26 cellular contexts compared by ENCODE assay signal in genomic region chr3:112417696-112418318, GRCh38.
A peak's percentile ranks its signal among the peaks of the same experiment; 100 is the strongest.
DNase-seq lines count a peak whose midpoint lies in the region; ATAC-seq, FAIRE-seq and TF ChIP-seq lines count a peak whose summit lies in the region.
"Had no signal": no experiment of that assay in that cellular context is flagged by ENCODE, and none has a peak within 500 bp of the region (broad histone marks: within the 10 kb centered on the region; RNA-seq: fewer than 3 reads in every experiment).

No MANE protein-coding gene starts in this region.

- peak overlapping the region in 1 of 2 experiments; percentile 69; a peak in 2 of 5 replicates for H3K4me3 Mint-ChIP-seq in H9
- H3K4me3 Mint-ChIP-seq in activated CD4-positive, alpha-beta memory T cell treated with anti-CD3 and anti-CD28 coated beads, Interleukin-2, amount 10 ng/mL, durations not matched to agents 7 days and 5 days = no peak overlapping the region
- H3K4me3 Mint-ChIP-seq: CD4-positive, CD25-positive, alpha-beta regulatory T cell had no signal

- H3K27ac ChIP-seq in H9 (ENCODE audit: insufficient read length, low read depth, low read length) (peak overlapping the region; percentile 37), H1 (ENCODE audit: low read depth, low read length) (peak overlapping the region; percentile 28; the same call in 1 of the 2 replicates), iPS-20b (ENCODE audit: low read length) (peak overlapping the region; percentile 41)
- H3K27ac ChIP-seq: BLaER1, SJCRH30 had no signal

- no peak for TF ChIP-seq CTCF in H9 (conservative IDR thresholded peaks at IDR 0.05)
- no peak for TF ChIP-seq CTCF in H1 (IDR thresholded peaks at IDR 0.05; ENCODE audit: control extremely low read depth in 1 of 3, insufficient read depth in 1 of 3, low read depth in 1 of 3, low read length in 3 of 3)
- no peak for TF ChIP-seq CTCF in mucosa of descending colon (IDR thresholded peaks at IDR 0.05)

- CTCF ChIA-PET in H1 (lab: Charles Lee; ENCODE audit: partially characterized antibody) = interaction anchor here (1.6 kb wide), 1 partner anchor 27 kb away, joined by 3 read pairs; no protein-coding TSS in a partner anchor
- CTCF ChIA-PET in activated CD4-positive, alpha-beta memory T cell treated with anti-CD3 and anti-CD28 coated beads, Interleukin-2, amount 10 ng/mL, durations not matched to agents 7 days and 5 days (lab: Charles Lee) = no interaction called here

- H3K36me3 ChIP-seq in H1 (ENCODE audit: control insufficient read depth in 2 of 4, insufficient read depth in 4 of 4, low read length in 3 of 4) (peaks cover 0 to 35% (median 11%) of the 10 kb centered on the region in 4 experiments; a peak in 4 of 8 replicates), iPS-20b (ENCODE audit: insufficient read depth, low read depth, low read length) (peaks cover 26% of the 10 kb centered on the region), mucosa of descending colon (ENCODE audit: low read depth) (no peaks in the 10 kb centered on the region)
- H3K36me3 ChIP-seq: BLaER1, HAP-1, SJCRH30 had no signal

- peaks cover 14 to 26% of the 10 kb centered on the region in 2 experiments for H3K9me3 Mint-ChIP-seq in H9
- peaks cover 3% of the 10 kb centered on the region for H3K9me3 Mint-ChIP-seq in activated CD4-positive, alpha-beta memory T cell treated with anti-CD3 and anti-CD28 coated beads, Interleukin-2, amount 10 ng/mL, durations not matched to agents 7 days and 5 days
- H3K9me3 Mint-ChIP-seq: CD4-positive, CD25-positive, alpha-beta regulatory T cell had no signal

- no peak overlapping the region for H2AK5ac ChIP-seq in H9 (ENCODE audit: insufficient read length, low read length)
- H2AK5ac ChIP-seq in H1 (ENCODE audit: low read depth, low read length) = no peak overlapping the region

- no peak for TF ChIP-seq RAD21 in H1 (IDR thresholded peaks at IDR 0.05 in 1 of 2, conservative IDR thresholded peaks at IDR 0.05 in 1 of 2; ENCODE audit: low read depth in 2 of 2, low read length in 2 of 2)

- WGBS in H9 (ENCODE audit: extremely low coverage, insufficient read length, low lambda C conversion rate) = no CpG with 5 or more reads among the region's 3 CpGs
- WGBS in H1 (ENCODE audit: extremely low coverage in 1 of 2, insufficient coverage in 1 of 2, insufficient read length in 1 of 2, insufficient replicate concordance in 2 of 2, low coverage in 1 of 2, low lambda C conversion rate in 2 of 2, missing lambda C conversion rate in 1 of 2), 2 experiments = 76% methylated on average over 3 of the region's 3 CpGs; no CpG with 5 or more reads in 1 of the 2 experiments

- H3K56ac ChIP-seq in H9 (ENCODE audit: insufficient read length, low read depth, low read length) (no peak overlapping the region), H1 (replicated peaks; ENCODE audit: insufficient read length, low read depth, low read length) (no peak overlapping the region)

- H4K8ac ChIP-seq in H9 (replicated peaks; ENCODE audit: insufficient read length, low read depth, low read length) (no peak overlapping the region), H1 (ENCODE audit: extremely low read depth, insufficient read depth, low read length) (no peak overlapping the region)

- H4K91ac ChIP-seq in H9 (ENCODE audit: insufficient read length, low read depth, low read length) (no peak overlapping the region), H1 (replicated peaks; ENCODE audit: insufficient read length, low read length) (peak overlapping the region; percentile 64)

- H3K27me3 Mint-ChIP-seq in H9 (ENCODE audit: low read depth) = peaks cover 1% of the 10 kb centered on the region; the same call in 1 of the 2 replicates
- peaks cover 3% of the 10 kb centered on the region for H3K27me3 Mint-ChIP-seq in activated CD4-positive, alpha-beta memory T cell treated with anti-CD3 and anti-CD28 coated beads, Interleukin-2, amount 10 ng/mL, durations not matched to agents 7 days and 5 days
- H3K27me3 Mint-ChIP-seq: CD4-positive, CD25-positive, alpha-beta regulatory T cell had no signal

- H3K14ac ChIP-seq in H9 (ENCODE audit: insufficient read depth, low read length) = no peak overlapping the region
- H3K14ac ChIP-seq in H1 (ENCODE audit: insufficient read length) = no peak overlapping the region

- DNase-seq in GM12891 (ENCODE audit: insufficient read length, low spot score) = no peak
- DNase-seq in H9 = no peak
- no peak for DNase-seq in H1 (ENCODE audit: low read depth in 1 of 2, low spot score in 2 of 2)
- no peak for DNase-seq in activated CD4-positive, CD25-positive, alpha-beta regulatory T cell treated with anti-CD3 and anti-CD28 coated beads, Interleukin-2, amount 50 U/mL, for 72 hours
- no peak for DNase-seq in activated CD4-positive, alpha-beta memory T cell treated with anti-CD3 and anti-CD28 coated beads, Interleukin-2, amount 10 ng/mL, durations not matched to agents 7 days and 5 days
- no peak for DNase-seq in mucosa of descending colon
- DNase-seq: CD4-positive, CD25-positive, alpha-beta regulatory T cell; DMS153; Kasumi-1; NCI-H1092 treated with DMSO at 0.1 percent for 48 hours; NCI-H1436 treated with DMSO at 0.1 percent for 48 hours; NCI-H1930; NCI-H2107; NCI-H446; NCI-H524 treated with DMSO at 0.1 percent for 48 hours; NCI-H774; PC-3; SJCRH30 had no signal

- peak overlapping the region in 2 of 3 experiments; percentile 80 to 85; a peak in 5 of 7 replicates for H3K27ac Mint-ChIP-seq in H9
- no peak overlapping the region for H3K27ac Mint-ChIP-seq in activated CD4-positive, alpha-beta memory T cell treated with anti-CD3 and anti-CD28 coated beads, Interleukin-2, amount 10 ng/mL, durations not matched to agents 7 days and 5 days

- H2BK20ac ChIP-seq in H9 (ENCODE audit: low read depth, low read length, poor library complexity, severe bottlenecking) (no peak overlapping the region), H1 (ENCODE audit: low read length) (0 out of 2 replicates have a peak overlapping the region, but pooled peaks have one; percentile 91)

- H4K20me1 ChIP-seq in H9 (ENCODE audit: control insufficient read depth, insufficient read depth, insufficient read length) = no peaks in the 10 kb centered on the region
- no peaks in the 10 kb centered on the region for H4K20me1 ChIP-seq in H1 (replicated peaks in 1 of 2; ENCODE audit: control insufficient read depth in 1 of 2, insufficient read depth in 2 of 2, low read length in 2 of 2)
- H4K20me1 ChIP-seq: BLaER1 had no signal

- H3K79me1 ChIP-seq in H9 (ENCODE audit: insufficient read depth, low read depth, low read length, poor library complexity, severe bottlenecking) (no peaks in the 10 kb centered on the region), H1 (ENCODE audit: low read depth, low read length) (no peaks in the 10 kb centered on the region)

- H3K4ac ChIP-seq in H9 (ENCODE audit: low read depth, low read length) (no peak overlapping the region), H1 (replicated peaks; ENCODE audit: insufficient read length, low read depth, low read length) (no peak overlapping the region)

- no peaks in the 10 kb centered on the region for H3K9me3 ChIP-seq in H9 (ENCODE audit: control insufficient read depth, low read depth, low read length)
- H3K9me3 ChIP-seq in H1 (ENCODE audit: insufficient read depth in 2 of 2, low read depth in 1 of 2, low read length in 1 of 2) = no peaks in the 10 kb centered on the region
- H3K9me3 ChIP-seq in iPS-20b (ENCODE audit: insufficient read depth, low read depth, low read length) = no peaks in the 10 kb centered on the region
- no peaks in the 10 kb centered on the region for H3K9me3 ChIP-seq in mucosa of descending colon
- H3K9me3 ChIP-seq: HAP-1, SJCRH30 had no signal

- TF ChIP-seq POLR2A in GM12891 (IDR thresholded peaks at IDR 0.05; ENCODE audit: low read depth, low read length) (no peak), H1 (IDR thresholded peaks at IDR 0.05; ENCODE audit: control extremely low read depth in 1 of 2, low read depth in 2 of 2, low read length in 2 of 2) (peak in 1 of 2 experiments; percentile 77; a peak in 2 of 3 replicates)

- no peak overlapping the region for H3T11ph ChIP-seq in H9 (ENCODE audit: low read length)

- no peak overlapping the region for H3K23ac ChIP-seq in H9 (ENCODE audit: insufficient read length, low read depth, low read length)
- no peak overlapping the region for H3K23ac ChIP-seq in H1 (ENCODE audit: insufficient read length)

- ATAC-seq in GM21360 (IDR thresholded peaks at IDR 0.05; ENCODE audit: unreplicated experiment) (no peak), mucosa of descending colon (no peak)
- ATAC-seq: K562, PC-3, Right ventricle myocardium inferior, SK-N-SH treated with all-trans-retinoic acid at 6 μM for 48 hours had no signal

- H3K4me1 ChIP-seq in H9 (ENCODE audit: insufficient read depth, low read length) = peaks cover 2% of the 10 kb centered on the region; the same call in 1 of the 2 replicates
- peaks cover 0 to 8% (median 3%) of the 10 kb centered on the region in 4 experiments; a peak in 2 of 7 replicates for H3K4me1 ChIP-seq in H1 (replicated peaks in 1 of 4; ENCODE audit: control insufficient read depth in 3 of 4, insufficient read depth in 4 of 4, low read length in 3 of 4)
- H3K4me1 ChIP-seq in iPS-20b (ENCODE audit: insufficient read depth, low read length) = peaks cover 6% of the 10 kb centered on the region
- H3K4me1 ChIP-seq in mucosa of descending colon (ENCODE audit: low read depth) = no peaks in the 10 kb centered on the region
- H3K4me1 ChIP-seq: BLaER1, HAP-1, SJCRH30 had no signal

- TF ChIP-seq EP300 in H1 (IDR thresholded peaks at IDR 0.05; ENCODE audit: borderline replicate concordance in 1 of 2, low read depth in 2 of 2, low read length in 2 of 2) = no peak

- H3K4me1 Mint-ChIP-seq in H9 = peaks cover 33 to 34% of the 10 kb centered on the region in 2 experiments
- peaks cover 6% of the 10 kb centered on the region for H3K4me1 Mint-ChIP-seq in activated CD4-positive, alpha-beta memory T cell treated with anti-CD3 and anti-CD28 coated beads, Interleukin-2, amount 10 ng/mL, durations not matched to agents 7 days and 5 days

- H3K4me2 ChIP-seq in H9 (ENCODE audit: insufficient read depth, insufficient read length, low read length) (peak overlapping the region; percentile 53), H1 (ENCODE audit: insufficient read depth in 1 of 2, low read depth in 2 of 2, low read length in 2 of 2) (peak overlapping the region; percentile 56 to 70; a peak in 3 of 4 replicates)
- H3K4me2 ChIP-seq: BLaER1 had no signal

- H3K27me3 ChIP-seq in H9 (ENCODE audit: insufficient read depth, low read length) = no peaks in the 10 kb centered on the region
- no peaks in the 10 kb centered on the region for H3K27me3 ChIP-seq in H1 (replicated peaks in 1 of 4; ENCODE audit: control insufficient read depth in 3 of 4, extremely low read depth in 1 of 4, insufficient read depth in 3 of 4, low read length in 3 of 4)
- H3K27me3 ChIP-seq in iPS-20b (ENCODE audit: insufficient read depth, low read length) = no peaks in the 10 kb centered on the region
- H3K27me3 ChIP-seq: BLaER1, SJCRH30 had no signal

- POLR2A ChIA-PET in H1 (lab: Charles Lee; ENCODE audit: partially characterized antibody) = interaction anchor here (0.8 to 2.6 kb wide), 3 partner anchors 13 to 19 kb away, joined by 3 to 15 read pairs (median 3); no protein-coding TSS in a partner anchor
- POLR2A ChIA-PET in activated CD4-positive, alpha-beta memory T cell treated with anti-CD3 and anti-CD28 coated beads, Interleukin-2, amount 10 ng/mL, durations not matched to agents 7 days and 5 days (lab: Charles Lee) = no interaction called here

- no peak overlapping the region for H2AFZ ChIP-seq in H9 (ENCODE audit: low read length)
- no peak overlapping the region for H2AFZ ChIP-seq in H1 (ENCODE audit: low read length)

- H3K23me2 ChIP-seq in H9 (ENCODE audit: insufficient read length, low read depth, low read length, poor library complexity, severe bottlenecking) (no peaks in the 10 kb centered on the region), H1 (ENCODE audit: low read depth, low read length) (peaks cover 2% of the 10 kb centered on the region; the same call in 1 of the 2 replicates)

- no peak overlapping the region for H2BK15ac ChIP-seq in H9 (ENCODE audit: low read depth, low read length)
- no peak overlapping the region for H2BK15ac ChIP-seq in H1 (ENCODE audit: low read length)

- H3K4me3 ChIP-seq in H1 (ENCODE audit: extremely low read depth in 1 of 4, insufficient read depth in 2 of 4, low read depth in 3 of 4, low read length in 4 of 4) = peak overlapping the region in 2 of 4 experiments; percentile 5 to 45; a peak in 4 of 8 replicates
- peak overlapping the region; percentile 43 for H3K4me3 ChIP-seq in iPS-20b (ENCODE audit: low read length)
- H3K4me3 ChIP-seq in mucosa of descending colon = no peak overlapping the region
- H3K4me3 ChIP-seq: BLaER1, HAP-1, K562, SJCRH30 had no signal

- H4K5ac ChIP-seq in H9 (ENCODE audit: insufficient read length, low read depth, low read length) (no peak overlapping the region), H1 (ENCODE audit: insufficient read length, low read depth, low read length) (peak overlapping the region; percentile 47)

- H3K18ac ChIP-seq in H9 (ENCODE audit: insufficient read length, low read depth, low read length) (no peak overlapping the region), H1 (ENCODE audit: extremely low read depth, low read length) (peak overlapping the region; percentile 91; the same call in 1 of the 2 replicates)

- H3K36me3 Mint-ChIP-seq in H9 (ENCODE audit: insufficient read depth in 1 of 3, low read depth in 3 of 3) = peaks cover 25 to 75% (median 47%) of the 10 kb centered on the region in 3 experiments
- H3K36me3 Mint-ChIP-seq in activated CD4-positive, alpha-beta memory T cell treated with anti-CD3 and anti-CD28 coated beads, Interleukin-2, amount 10 ng/mL, durations not matched to agents 7 days and 5 days (ENCODE audit: low read depth) = no peaks in the 10 kb centered on the region

- no peak overlapping the region for H2BK12ac ChIP-seq in H9 (ENCODE audit: insufficient read length, low read depth, low read length)
- peak overlapping the region; percentile 53; the same call in 1 of the 2 replicates for H2BK12ac ChIP-seq in H1 (ENCODE audit: low read depth, low read length)

- H2BK120ac ChIP-seq in H9 (ENCODE audit: low read depth, low read length, poor library complexity, severe bottlenecking) (no peak overlapping the region), H1 (replicated peaks; ENCODE audit: low read depth, low read length) (no peak overlapping the region)

- FAIRE-seq in GM12891 (lab: Jason Lieb, UNC) (peak; percentile 74), H1 (lab: Jason Lieb, UNC) (peak; percentile 19)
- FAIRE-seq: A204.1, K562 had no signal

- intact Hi-C loops in mucosa of descending colon (cut with DNase I, micrococcal nuclease) = no loop called here

- H3K79me2 ChIP-seq in H9 (ENCODE audit: insufficient read depth, low read length) (peaks cover 2% of the 10 kb centered on the region; the same call in 1 of the 2 replicates), H1 (ENCODE audit: control insufficient read depth in 1 of 2, insufficient read depth in 2 of 2, low read length in 2 of 2) (peaks cover 0 to 11% of the 10 kb centered on the region in 2 experiments; a peak in 3 of 4 replicates)

- no peak overlapping the region for H2BK5ac ChIP-seq in H9 (ENCODE audit: insufficient read length, low read length)
- H2BK5ac ChIP-seq in H1 (ENCODE audit: low read depth, low read length) = peak overlapping the region; percentile 76; the same call in 1 of the 2 replicates

- H3K9ac ChIP-seq in H9 (ENCODE audit: extremely low read depth, insufficient read length, low read length) (peak overlapping the region; percentile 16), H1 (replicated peaks in 1 of 4; ENCODE audit: extremely low read depth in 1 of 4, low read depth in 3 of 4, low read length in 3 of 4) (peak overlapping the region in 1 of 4 experiments; percentile 14; a peak in 1 of 7 replicates), iPS-20b (ENCODE audit: low read depth, low read length) (peak overlapping the region; percentile 69; the same call in 1 of the 2 replicates)
- H3K9ac ChIP-seq: BLaER1 had no signal
